In the genomic region with DNA sequence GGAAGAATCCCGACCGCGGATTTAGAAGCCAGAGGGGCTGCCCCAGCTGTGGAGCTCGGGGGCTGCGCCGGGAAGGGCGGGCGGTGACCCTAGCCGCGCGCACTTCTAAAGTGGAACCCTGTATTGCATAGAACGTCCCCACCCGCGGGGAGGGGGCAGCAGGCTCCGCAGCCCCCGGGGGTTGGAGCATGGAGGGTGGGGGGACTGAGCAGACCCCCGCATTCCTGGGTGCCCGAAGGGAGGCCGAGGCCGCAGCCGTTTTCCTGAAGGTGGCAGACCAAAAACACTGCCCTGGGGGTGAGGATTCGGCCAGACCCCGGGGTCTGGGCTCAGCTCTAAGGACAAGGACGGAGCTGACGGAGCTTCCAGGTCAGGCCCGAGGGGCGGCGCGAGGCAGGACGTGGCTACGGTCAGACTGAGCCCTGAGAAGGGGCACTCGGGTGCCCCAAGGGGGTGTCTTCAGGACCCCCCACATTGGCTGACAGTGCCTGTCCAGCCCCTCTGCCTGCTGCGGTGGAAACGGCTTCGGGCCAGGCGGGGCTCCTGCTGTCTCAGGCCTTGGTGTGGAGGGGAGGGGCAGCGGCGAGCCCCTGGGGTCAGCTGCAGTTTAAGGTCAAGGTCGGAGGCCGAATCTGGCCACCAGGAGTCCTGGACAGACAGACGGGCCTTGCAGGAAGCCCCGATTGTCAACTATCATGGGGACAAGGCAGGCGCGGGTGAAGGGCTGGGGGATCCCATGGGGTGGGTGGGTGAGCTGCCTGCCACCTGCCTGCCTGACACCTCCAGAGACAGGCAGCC, we compare ENCODE assay signal across 20 cellular contexts. TPM values are rescaled to one million over a fixed set of nuclear protein-coding genes. Genes with fewer than 3 reads are reported as not detected.
DNase-seq lines count a peak whose midpoint lies in the region; ATAC-seq, FAIRE-seq and TF ChIP-seq lines count a peak whose summit lies in the region.
"Had no signal": no experiment of that assay in that cellular context is flagged by ENCODE, and none has a peak within 500 bp of the region (broad histone marks: within the 10 kb centered on the region; RNA-seq: fewer than 3 reads in every experiment).

No MANE protein-coding gene starts in this region.

- H3K27me3 Mint-ChIP-seq in activated B cell treated with CpG ODN at 0.5 μM for 24 hours: no peaks in the 10 kb centered on the region

- peaks cover 3 to 31% of the 10 kb centered on the region in 2 donors for H3K36me3 ChIP-seq in kidney (ENCODE audit: control insufficient read depth in 1 of 2, insufficient read depth in 2 of 2, low read length in 2 of 2)

- POLR2A ChIA-PET in activated B cell treated with CpG ODN at 0.5 μM for 24 hours (lab: Charles Lee): interaction anchor here (0.6 to 59.1 kb wide), 10 partner anchors 8 to 785 kb away, joined by 3 to 2723 read pairs (median 6); partner anchors contain the start of genes IZUMO4, MKNK2 and MOB3A

- no peak overlapping the region for H3K9ac ChIP-seq in kidney (ENCODE audit: low read length in 2 of 2)
- H3K9ac ChIP-seq: parathyroid adenoma had no signal

- H3K4me1 Mint-ChIP-seq in activated B cell treated with CpG ODN at 0.5 μM for 24 hours: peaks cover 49% of the 10 kb centered on the region
- H3K4me1 Mint-ChIP-seq in stimulated activated effector memory CD8-positive, alpha-beta T cell treated with anti-CD3 and anti-CD28 coated beads, Interleukin-12 subunit alpha, Interleukin-12 subunit beta, amount 100 ng/mL, for 72 hours: peaks cover 37% of the 10 kb centered on the region

- peaks cover 42% of the 10 kb centered on the region for H3K36me3 Mint-ChIP-seq in activated B cell treated with CpG ODN at 0.5 μM for 24 hours (ENCODE audit: low read depth)
- H3K36me3 Mint-ChIP-seq in stimulated activated effector memory CD8-positive, alpha-beta T cell treated with anti-CD3 and anti-CD28 coated beads, Interleukin-12 subunit alpha, Interleukin-12 subunit beta, amount 100 ng/mL, for 72 hours: peaks cover 83% of the 10 kb centered on the region

- peaks cover 20 to 31% of the 10 kb centered on the region in 2 donors for H3K4me1 ChIP-seq in kidney (ENCODE audit: control insufficient read depth in 1 of 2, insufficient read depth in 1 of 2, low read depth in 1 of 2, low read length in 2 of 2)

- no peaks in the 10 kb centered on the region for H3K9me3 ChIP-seq in kidney (ENCODE audit: control insufficient read depth in 1 of 2, low read length in 2 of 2)
- H3K9me3 ChIP-seq: HAP-1 had no signal

- DNase-seq in activated CD4-positive, alpha-beta T cell treated with anti-CD3 and anti-CD28 coated beads for 48 hours: peak; percentile 10
- no peak for DNase-seq in activated CD4-positive, alpha-beta T cell treated with anti-CD3 and anti-CD28 coated beads, Interleukin-2, amount 50 U/mL, for 4 hours
- DNase-seq in activated B cell treated with CpG ODN at 0.5 μM for 24 hours (no peak), kidney (peak; percentile 74), SW 1271 (lab: John Stamatoyannopoulos, UW) (no peak), HUDEP-2 (lab: John Stamatoyannopoulos, UW; ENCODE audit: unreplicated experiment in 76 of 76) (no peak), NCI-H2107 treated with DMSO at 0.1 percent for 48 hours (lab: John Stamatoyannopoulos, UW; ENCODE audit: unreplicated experiment) (no peak)
- DNase-seq in stimulated activated effector memory CD8-positive, alpha-beta T cell treated with anti-CD3 and anti-CD28 coated beads, Interleukin-12 subunit alpha, Interleukin-12 subunit beta, amount 100 ng/mL, for 72 hours (ENCODE audit: low spot score in 2 of 2): no peak
- DNase-seq: activated CD8-positive, alpha-beta memory T cell treated with anti-CD3 and anti-CD28 coated beads, Interleukin-2, amount 50 U/mL, for 4 hours; activated naive CD4-positive, alpha-beta T cell treated with anti-CD3 and anti-CD28 coated beads, Interleukin-2, amount 50 U/mL, for 16 hours; brain microvascular endothelial cell; midbrain; NCI-H1436; NCI-H446; OCI-M1 had no signal

- intact Hi-C loops in activated B cell treated with CpG ODN at 0.5 μM for 24 hours (cut with micrococcal nuclease): no loop called here
- intact Hi-C loops in kidney (cut with DNase I): no loop called here

- CTCF ChIA-PET in activated B cell treated with CpG ODN at 0.5 μM for 24 hours (lab: Charles Lee): no interaction called here

- no peak for ATAC-seq in activated B cell treated with CpG ODN at 0.5 μM for 24 hours (ENCODE audit: low read depth)
- ATAC-seq in stimulated activated effector memory CD8-positive, alpha-beta T cell treated with anti-CD3 and anti-CD28 coated beads, Interleukin-12 subunit alpha, Interleukin-12 subunit beta, amount 100 ng/mL, for 72 hours: no peak
- ATAC-seq: SK-N-SH treated with all-trans-retinoic acid at 6 μM for 48 hours had no signal

- no peak for FAIRE-seq in kidney (lab: Jason Lieb, UNC)

- no peak overlapping the region for H3K4me3 ChIP-seq in kidney (ENCODE audit: low read length in 2 of 2)
- H3K4me3 ChIP-seq: HAP-1 had no signal

- H3K27ac Mint-ChIP-seq in activated B cell treated with CpG ODN at 0.5 μM for 24 hours: peak overlapping the region; percentile 46
- H3K27ac Mint-ChIP-seq in stimulated activated effector memory CD8-positive, alpha-beta T cell treated with anti-CD3 and anti-CD28 coated beads, Interleukin-12 subunit alpha, Interleukin-12 subunit beta, amount 100 ng/mL, for 72 hours: peak overlapping the region; percentile 81

- peaks cover 3% of the 10 kb centered on the region for H3K9me3 Mint-ChIP-seq in activated B cell treated with CpG ODN at 0.5 μM for 24 hours
- peaks cover 3% of the 10 kb centered on the region for H3K9me3 Mint-ChIP-seq in stimulated activated effector memory CD8-positive, alpha-beta T cell treated with anti-CD3 and anti-CD28 coated beads, Interleukin-12 subunit alpha, Interleukin-12 subunit beta, amount 100 ng/mL, for 72 hours

- TF ChIP-seq CTCF in activated B cell treated with CpG ODN at 0.5 μM for 24 hours (IDR thresholded peaks at IDR 0.05): no peak
- no peak for TF ChIP-seq CTCF in kidney (IDR thresholded peaks at IDR 0.05; ENCODE audit: borderline replicate concordance, extremely low read depth, insufficient read depth)

- no peak overlapping the region for H3K4me3 Mint-ChIP-seq in activated B cell treated with CpG ODN at 0.5 μM for 24 hours
- H3K4me3 Mint-ChIP-seq in stimulated activated effector memory CD8-positive, alpha-beta T cell treated with anti-CD3 and anti-CD28 coated beads, Interleukin-12 subunit alpha, Interleukin-12 subunit beta, amount 100 ng/mL, for 72 hours: no peak overlapping the region
- H3K4me3 Mint-ChIP-seq: CD14-positive monocyte had no signal

- H3K27ac ChIP-seq in kidney (ENCODE audit: low read depth in 2 of 2, low read length in 2 of 2): no peak overlapping the region
- H3K27ac ChIP-seq: 22Rv1, brain microvascular endothelial cell, parathyroid adenoma had no signal

RNA-seq across cellular contexts. Expression of gene MKNK2, which starts 12.6 kb away (rescaled TPM):
- total RNA-seq in activated B cell treated with CpG ODN at 0.5 μM for 24 hours: 1,134 and 1,197 TPM in 2 replicates
- 190 TPM for total RNA-seq in kidney
- polyA plus RNA-seq in kidney (ENCODE audit: insufficient read depth, low read depth, low replicate concordance): 67.2 TPM

RNA-seq across cellular contexts. Expression of gene BTBD2, which starts 23.0 kb away (rescaled TPM):
- total RNA-seq in activated B cell treated with CpG ODN at 0.5 μM for 24 hours: 55.1 and 57.3 TPM in 2 replicates
- total RNA-seq in kidney: 70.3 TPM
- 57.0 TPM for polyA plus RNA-seq in kidney (ENCODE audit: insufficient read depth, low read depth, low replicate concordance)

RNA-seq across cellular contexts. Expression of gene MOB3A, which starts 57.6 kb away (rescaled TPM):
- total RNA-seq in activated B cell treated with CpG ODN at 0.5 μM for 24 hours (179 and 189 TPM in 2 replicates), kidney (59.7 TPM)
- polyA plus RNA-seq in kidney (ENCODE audit: insufficient read depth, low read depth, low replicate concordance): 16.9 TPM

RNA-seq across cellular contexts. Expression of gene IZUMO4, which starts 58.2 kb away (rescaled TPM):
- total RNA-seq in activated B cell treated with CpG ODN at 0.5 μM for 24 hours (73.0 and 78.6 TPM in 2 replicates), kidney (4.3 TPM)
- 8.9 TPM for polyA plus RNA-seq in kidney (ENCODE audit: insufficient read depth, low read depth, low replicate concordance)

Comparison
In these comparisons a context has a peak if more than half of its experiments do, and no peak if none do; other contexts are left out.
1. DNase-seq: peak in activated CD4-positive, alpha-beta T cell treated with anti-CD3 and anti-CD28 coated beads for 48 hours (single experiment) and kidney (single experiment); none in activated CD4-positive, alpha-beta T cell treated with anti-CD3 and anti-CD28 coated beads, Interleukin-2, amount 50 U/mL, for 4 hours (0 of 2), activated B cell treated with CpG ODN at 0.5 μM for 24 hours (single experiment), stimulated activated effector memory CD8-positive, alpha-beta T cell treated with anti-CD3 and anti-CD28 coated beads, Interleukin-12 subunit alpha, Interleukin-12 subunit beta, amount 100 ng/mL, for 72 hours (0 of 2), SW 1271 (0 of 2), HUDEP-2 (0 of 76) and NCI-H2107 treated with DMSO at 0.1 percent for 48 hours (single experiment).